ENCODE assay signal across 1 cellular context in the genomic region with DNA sequence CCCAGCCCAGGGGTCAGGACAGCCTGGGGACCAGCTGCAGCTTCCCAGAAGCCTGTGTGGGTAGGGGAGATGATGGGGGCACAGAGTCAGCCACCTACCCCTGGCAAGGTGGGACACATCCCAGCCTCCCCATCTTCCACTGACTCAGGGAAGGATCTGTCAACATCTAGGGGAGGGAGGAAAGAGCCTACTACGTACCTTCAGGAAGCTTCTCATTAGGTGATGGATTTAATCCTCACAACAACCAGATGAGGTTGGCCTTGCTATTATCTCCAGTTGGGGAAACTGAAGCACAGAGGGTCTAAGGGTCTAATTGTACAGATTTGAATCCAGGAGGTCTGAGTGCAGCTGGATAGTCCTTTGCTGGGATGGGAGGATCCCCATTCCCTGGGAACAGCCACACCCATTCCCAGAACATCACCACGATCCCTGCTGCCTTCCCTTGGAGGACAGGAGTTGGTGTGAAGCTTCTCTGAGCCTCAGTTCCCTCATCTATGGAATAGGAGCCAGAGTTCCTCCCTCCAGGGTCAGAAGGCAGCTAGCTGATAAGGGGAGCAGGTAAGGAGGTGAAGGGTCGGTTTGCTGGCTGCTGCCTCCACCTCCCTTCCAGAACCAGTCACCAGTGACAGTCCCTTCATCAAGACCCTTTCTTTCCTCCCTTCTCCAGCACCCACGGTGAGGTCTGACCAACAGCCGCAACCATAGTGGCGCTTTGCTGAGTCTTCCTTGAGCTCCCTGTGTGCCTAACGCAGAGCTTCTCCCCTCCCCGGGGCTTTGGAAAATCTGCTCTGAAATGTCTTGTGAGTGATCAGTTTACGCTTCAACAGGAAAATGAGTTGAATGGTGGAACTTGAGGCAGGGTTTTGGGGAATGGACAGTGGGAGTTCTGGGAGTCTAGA.
TF ChIP-seq lines count a peak whose summit lies in the region.

No MANE protein-coding gene starts in this region.

TF ChIP-seq in IMR-90, 13 proteins besides CTCF, POLR2A, EP300 and RAD21:
- TF ChIP-seq MAZ (IDR thresholded peaks at IDR 0.05; ENCODE audit: borderline replicate concordance, low read depth, low read length), result no peak
- TF ChIP-seq BHLHE40 (IDR thresholded peaks at IDR 0.05; ENCODE audit: low read depth, low read length), result no peak
- TF ChIP-seq MXI1 (IDR thresholded peaks at IDR 0.05; ENCODE audit: borderline replicate concordance, low read depth, low read length), result no peak
- no peak for TF ChIP-seq SMC3 (IDR thresholded peaks at IDR 0.05; ENCODE audit: low read depth, low read length)
- TF ChIP-seq MAFK (IDR thresholded peaks at IDR 0.05; ENCODE audit: low read depth, low read length), result no peak
- TF ChIP-seq, protein P1, sequence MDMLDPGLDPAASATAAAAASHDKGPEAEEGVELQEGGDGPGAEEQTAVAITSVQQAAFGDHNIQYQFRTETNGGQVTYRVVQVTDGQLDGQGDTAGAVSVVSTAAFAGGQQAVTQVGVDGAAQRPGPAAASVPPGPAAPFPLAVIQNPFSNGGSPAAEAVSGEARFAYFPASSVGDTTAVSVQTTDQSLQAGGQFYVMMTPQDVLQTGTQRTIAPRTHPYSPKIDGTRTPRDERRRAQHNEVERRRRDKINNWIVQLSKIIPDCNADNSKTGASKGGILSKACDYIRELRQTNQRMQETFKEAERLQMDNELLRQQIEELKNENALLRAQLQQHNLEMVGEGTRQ (IDR thresholded peaks at IDR 0.05; ENCODE audit: low read depth, low read length), result no peak
- no peak for TF ChIP-seq NFE2L2 (IDR thresholded peaks at IDR 0.05; ENCODE audit: low read depth, low read length)
- TF ChIP-seq CHD1 (IDR thresholded peaks at IDR 0.05; ENCODE audit: low read depth, low read length), result no peak
- TF ChIP-seq, protein P2, sequence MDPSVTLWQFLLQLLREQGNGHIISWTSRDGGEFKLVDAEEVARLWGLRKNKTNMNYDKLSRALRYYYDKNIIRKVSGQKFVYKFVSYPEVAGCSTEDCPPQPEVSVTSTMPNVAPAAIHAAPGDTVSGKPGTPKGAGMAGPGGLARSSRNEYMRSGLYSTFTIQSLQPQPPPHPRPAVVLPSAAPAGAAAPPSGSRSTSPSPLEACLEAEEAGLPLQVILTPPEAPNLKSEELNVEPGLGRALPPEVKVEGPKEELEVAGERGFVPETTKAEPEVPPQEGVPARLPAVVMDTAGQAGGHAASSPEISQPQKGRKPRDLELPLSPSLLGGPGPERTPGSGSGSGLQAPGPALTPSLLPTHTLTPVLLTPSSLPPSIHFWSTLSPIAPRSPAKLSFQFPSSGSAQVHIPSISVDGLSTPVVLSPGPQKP (IDR thresholded peaks at IDR 0.05; ENCODE audit: borderline replicate concordance, low read depth, low read length), result no peak
TF ChIP-seq in IMR-90: peak in this region for 0.
